In the genomic region with DNA sequence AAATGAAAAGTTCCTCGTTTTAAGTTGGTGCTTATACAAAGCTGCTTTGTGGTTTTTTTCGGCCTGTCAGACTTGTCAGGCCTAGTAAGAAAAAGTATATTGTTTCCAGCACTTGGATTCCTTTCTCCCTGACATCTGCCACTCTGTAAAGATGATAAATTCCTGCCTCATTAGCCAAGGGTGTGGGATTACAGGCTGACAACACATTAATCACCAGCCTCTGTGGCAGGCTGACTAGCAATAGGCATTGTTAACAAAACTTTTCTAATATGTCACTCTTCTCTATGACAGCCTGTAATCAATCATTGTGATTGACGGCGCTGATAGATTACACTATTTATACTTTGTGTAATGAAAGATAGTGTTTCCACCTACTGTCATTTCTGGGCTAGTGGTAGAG, we compare ENCODE assay signal across 16 cellular contexts.
DNase-seq lines count a peak whose midpoint lies in the region; ATAC-seq, FAIRE-seq and TF ChIP-seq lines count a peak whose summit lies in the region.
"Had no signal": no experiment of that assay in that cellular context is flagged by ENCODE, and none has a peak within 500 bp of the region (broad histone marks: within the 10 kb centered on the region; RNA-seq: fewer than 3 reads in every experiment).

No MANE protein-coding gene starts in this region.

- ATAC-seq in heart left ventricle = no peak
- ATAC-seq: gastroesophageal sphincter; Panc1; stimulated activated naive B cell treated with anti-CD40 and anti-IgM and Interleukin-4, amounts not matched to agents 10 μg/mL and 1 μg/mL and 100 μg/mL, for 72 hours had no signal

- CTCF ChIA-PET in mammary epithelial cell (lab: Charles Lee; ENCODE audit: low non-redundant PET) = no interaction called here

- no peak overlapping the region for H3K4me3 Mint-ChIP-seq in nephron progenitor cell
- H3K4me3 Mint-ChIP-seq: activated naive CD4-positive, alpha-beta T cell treated with anti-CD3 and anti-CD28 coated beads, Interleukin-2, amount 50 U/mL, for 24 hours; stimulated activated naive B cell treated with anti-CD40 and anti-IgM and Interleukin-4, amounts not matched to agents 10 μg/mL and 1 μg/mL and 100 μg/mL, for 72 hours had no signal

- 56% methylated on average over 4 of the region's 4 CpGs for WGBS in mammary epithelial cell (ENCODE audit: low coverage, missing lambda C conversion rate)
- WGBS in heart left ventricle, 4 donors = 68 to 77% (median 75%) methylated on average over 4 of the region's 4 CpGs

- no TSS peak for BruUV-seq in mammary epithelial cell (replicated peaks; lab: Mats Ljungman, UMichigan)

- H3K79me2 ChIP-seq in mammary epithelial cell (ENCODE audit: insufficient read depth, low read length) = no peaks in the 10 kb centered on the region

- H3K36me3 ChIP-seq in mammary epithelial cell (ENCODE audit: insufficient read depth, low read length) (no peaks in the 10 kb centered on the region), tibial artery (no peaks in the 10 kb centered on the region), heart left ventricle (no peaks in the 10 kb centered on the region)
- H3K36me3 ChIP-seq: gastroesophageal sphincter, neutrophil had no signal

- no peak overlapping the region for H2AFZ ChIP-seq in mammary epithelial cell (ENCODE audit: low read depth, low read length)

- no peak for FAIRE-seq in GM12891 (lab: Jason Lieb, UNC)

- peaks cover 82% of the 10 kb centered on the region for H3K4me1 Mint-ChIP-seq in nephron progenitor cell
- H3K4me1 Mint-ChIP-seq: activated naive CD4-positive, alpha-beta T cell treated with anti-CD3 and anti-CD28 coated beads, Interleukin-2, amount 50 U/mL, for 24 hours; stimulated activated naive B cell treated with anti-CD40 and anti-IgM and Interleukin-4, amounts not matched to agents 10 μg/mL and 1 μg/mL and 100 μg/mL, for 72 hours had no signal

- intact Hi-C loops in mammary epithelial cell (cut with micrococcal nuclease) = no loop called here
- intact Hi-C loops in tibial artery (cut with DNase I; ENCODE audit: low total_unique reads) = no loop called here
- intact Hi-C loops in heart left ventricle (cut with DNase I) = no loop called here

- H3K27ac Mint-ChIP-seq in nephron progenitor cell = no peak overlapping the region
- H3K27ac Mint-ChIP-seq: activated naive CD4-positive, alpha-beta T cell treated with anti-CD3 and anti-CD28 coated beads, Interleukin-2, amount 50 U/mL, for 24 hours; stimulated activated naive B cell treated with anti-CD40 and anti-IgM and Interleukin-4, amounts not matched to agents 10 μg/mL and 1 μg/mL and 100 μg/mL, for 72 hours had no signal

- peak; percentile 44 for DNase-seq in DMS53 treated with DMSO at 0.1 percent for 48 hours (lab: John Stamatoyannopoulos, UW; ENCODE audit: unreplicated experiment)
- peak; percentile 87 for DNase-seq in M059J (ENCODE audit: low read depth)
- peak; percentile 41 for DNase-seq in mammary epithelial cell
- peak; percentile 11 for DNase-seq in nephron progenitor cell
- no peak for DNase-seq in effector CD8-positive, alpha-beta T cell (lab: John Stamatoyannopoulos, UW)
- no peak for DNase-seq in GM12891 (ENCODE audit: insufficient read length, low spot score)
- DNase-seq in tibial artery = no peak
- DNase-seq in heart left ventricle = no peak
- DNase-seq: activated CD8-positive, alpha-beta memory T cell treated with anti-CD3 and anti-CD28 coated beads for 24 hours; left cardiac atrium; stimulated activated naive B cell treated with anti-CD40 and anti-IgM and Interleukin-4, amounts not matched to agents 10 μg/mL and 1 μg/mL and 100 μg/mL, for 72 hours; T1000 had no signal

- TF ChIP-seq CTCF in mammary epithelial cell (conservative IDR thresholded peaks at IDR 0.05 in 1 of 2, IDR thresholded peaks at IDR 0.05 in 1 of 2; ENCODE audit: extremely low read depth in 1 of 2, insufficient read depth in 1 of 2, low read depth in 1 of 2, low read length in 2 of 2) = no peak
- TF ChIP-seq CTCF in nephron progenitor cell (IDR thresholded peaks at IDR 0.05) = no peak
- no peak for TF ChIP-seq CTCF in tibial artery (IDR thresholded peaks at IDR 0.05)
- TF ChIP-seq CTCF in heart left ventricle (IDR thresholded peaks at IDR 0.05) = no peak

- H3K9me3 ChIP-seq in mammary epithelial cell (replicated peaks; ENCODE audit: insufficient read depth, low read length) = no peaks in the 10 kb centered on the region
- no peaks in the 10 kb centered on the region for H3K9me3 ChIP-seq in tibial artery
- no peaks in the 10 kb centered on the region for H3K9me3 ChIP-seq in heart left ventricle
- H3K9me3 ChIP-seq: gastroesophageal sphincter, neutrophil had no signal

- no peak overlapping the region for H3K9ac ChIP-seq in mammary epithelial cell (ENCODE audit: insufficient read depth, low read length)

- no peak overlapping the region for H3K4me2 ChIP-seq in mammary epithelial cell (ENCODE audit: insufficient read depth, low read depth, low read length)

- H3K9me3 Mint-ChIP-seq in nephron progenitor cell = peaks cover 6% of the 10 kb centered on the region
- H3K9me3 Mint-ChIP-seq: activated naive CD4-positive, alpha-beta T cell treated with anti-CD3 and anti-CD28 coated beads, Interleukin-2, amount 50 U/mL, for 24 hours had no signal

- H3K27me3 Mint-ChIP-seq in nephron progenitor cell (ENCODE audit: low read depth, poor library complexity) = no peaks in the 10 kb centered on the region

- H3K27me3 ChIP-seq in mammary epithelial cell (ENCODE audit: insufficient read depth, low read length) = no peaks in the 10 kb centered on the region
- no peaks in the 10 kb centered on the region for H3K27me3 ChIP-seq in tibial artery
- H3K27me3 ChIP-seq in heart left ventricle = peaks cover 0 to 4% (median 0%) of the 10 kb centered on the region in 9 donors
- H3K27me3 ChIP-seq: gastroesophageal sphincter, neutrophil had no signal

- H3K4me3 ChIP-seq in mammary epithelial cell (replicated peaks in 1 of 3; ENCODE audit: insufficient read depth in 1 of 3, low read depth in 2 of 3, low read length in 3 of 3) (no peak overlapping the region), tibial artery (no peak overlapping the region), heart left ventricle (no peak overlapping the region)
- H3K4me3 ChIP-seq: gastroesophageal sphincter had no signal

- no peak overlapping the region for H3K27ac ChIP-seq in mammary epithelial cell (ENCODE audit: insufficient read depth, low read depth, low read length)
- H3K27ac ChIP-seq in tibial artery = no peak overlapping the region
- H3K27ac ChIP-seq in heart left ventricle = no peak overlapping the region
- H3K27ac ChIP-seq: gastroesophageal sphincter, neutrophil had no signal

- in situ Hi-C loops in mammary epithelial cell (cut with MboI; ENCODE audit: low sequenced_read_pairs in 2 of 2) = no loop called here

- peaks cover 13% of the 10 kb centered on the region for H3K36me3 Mint-ChIP-seq in nephron progenitor cell (ENCODE audit: low read depth)
- H3K36me3 Mint-ChIP-seq: activated naive CD4-positive, alpha-beta T cell treated with anti-CD3 and anti-CD28 coated beads, Interleukin-2, amount 50 U/mL, for 24 hours; stimulated activated naive B cell treated with anti-CD40 and anti-IgM and Interleukin-4, amounts not matched to agents 10 μg/mL and 1 μg/mL and 100 μg/mL, for 72 hours had no signal

- dilution Hi-C loops in mammary epithelial cell (cut with HindIII; ENCODE audit: low sequenced_read_pairs) = no loop called here

- TF ChIP-seq POLR2A in GM12891 (IDR thresholded peaks at IDR 0.05; ENCODE audit: low read depth, low read length) (no peak), heart left ventricle (IDR thresholded peaks at IDR 0.05) (no peak)

- H4K20me1 ChIP-seq in mammary epithelial cell (ENCODE audit: insufficient read depth, low read length) = no peaks in the 10 kb centered on the region

- H3K4me1 ChIP-seq in mammary epithelial cell (ENCODE audit: insufficient read depth, low read length) = peaks cover 34% of the 10 kb centered on the region
- peaks cover 0 to 30% (median 0%) of the 10 kb centered on the region in 4 donors for H3K4me1 ChIP-seq in tibial artery
- peaks cover 0 to 12% (median 0%) of the 10 kb centered on the region in 12 donors for H3K4me1 ChIP-seq in heart left ventricle

TF ChIP-seq in GM12891, 5 proteins besides CTCF, POLR2A, EP300 and RAD21:
- no peak for TF ChIP-seq SPI1 (IDR thresholded peaks at IDR 0.05; ENCODE audit: low read depth, low read length)
- TF ChIP-seq POU2F2 (IDR thresholded peaks at IDR 0.05; ENCODE audit: low read depth, low read length) = no peak
- no peak for TF ChIP-seq POLR2AphosphoS5 (IDR thresholded peaks at IDR 0.05; ENCODE audit: low read depth, low read length)
- no peak for TF ChIP-seq PAX5 (IDR thresholded peaks at IDR 0.05; ENCODE audit: insufficient read depth, low read length, severe bottlenecking)
- TF ChIP-seq TAF1 (IDR thresholded peaks at IDR 0.05; ENCODE audit: low read depth, low read length) = no peak

Comparison
In these comparisons a context has a peak if more than half of its experiments do, and no peak if none do; other contexts are left out.
1. DNase-seq: peak in DMS53 treated with DMSO at 0.1 percent for 48 hours (single experiment), M059J (single experiment), mammary epithelial cell (single experiment) and nephron progenitor cell (single experiment); none in effector CD8-positive, alpha-beta T cell (single experiment), GM12891 (single experiment), tibial artery (0 of 2) and heart left ventricle (0 of 5).